ENCODE assay signal across 29 cellular contexts in the genomic region with DNA sequence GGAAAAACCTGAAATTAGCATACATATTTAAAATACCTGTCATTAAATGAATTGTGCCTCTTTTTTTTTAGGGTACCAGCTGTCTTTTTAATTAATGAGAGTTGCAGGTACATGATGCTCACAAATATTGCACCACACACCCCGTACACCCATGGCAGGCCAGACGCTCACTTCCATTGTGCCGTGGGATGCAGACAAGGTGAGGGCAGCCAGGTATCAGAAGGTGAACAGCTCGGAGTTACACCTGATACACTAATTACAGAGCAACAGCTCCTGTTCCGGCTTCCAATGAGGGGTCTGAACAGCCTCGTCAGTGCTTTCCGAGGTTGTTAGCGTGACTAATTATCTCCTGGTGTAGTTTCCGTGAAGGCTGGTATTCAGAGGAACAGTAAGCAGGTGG.
"Had no signal": no experiment of that assay in that cellular context is flagged by ENCODE, and none has a peak within 500 bp of the region (broad histone marks: within the 10 kb centered on the region; RNA-seq: fewer than 3 reads in every experiment).

No MANE protein-coding gene starts in this region.

- ATAC-seq: esophagus mucosa; foreskin keratinocyte; gastroesophageal sphincter; heart left ventricle; left colon; left ventricle myocardium superior; lower lobe of right lung; natural killer cell; pancreas; stimulated activated memory B cell treated with anti-CD40 and anti-IgM and Interleukin-4, amounts not matched to agents 10 μg/mL and 1 μg/mL and 100 μg/mL, for 72 hours; stimulated activated naive CD8-positive, alpha-beta T cell treated with anti-CD3 and anti-CD28 coated beads, Interleukin-15, Interleukin-2, amounts not matched to agents 100 U/mL and 50 U/mL, for 24 hours had no signal

- H3K27me3 ChIP-seq: dorsolateral prefrontal cortex, foreskin keratinocyte, gastroesophageal sphincter, neutrophil, pancreas, spleen, testis, tibial artery had no signal

- H3K27me3 Mint-ChIP-seq: stimulated activated memory B cell treated with anti-CD40 and anti-IgM and Interleukin-4, amounts not matched to agents 10 μg/mL and 1 μg/mL and 100 μg/mL, for 72 hours had no signal

- DNase-seq: dorsolateral prefrontal cortex; effector CD8-positive, alpha-beta T cell; endodermal cell; foreskin keratinocyte; heart left ventricle; hypothalamus; immature natural killer cell; islet precursor cell; kidney glomerular epithelial cell; left colon; left ventricle myocardium superior; lower lobe of right lung; natural killer cell; pancreas; retina; spleen; stimulated activated CD4-positive, alpha-beta T cell treated with anti-CD3 and anti-CD28 coated beads, Interleukin-4, amount 100 ng/mL, for 4 hours; stimulated activated naive CD8-positive, alpha-beta T cell treated with anti-CD3 and anti-CD28 coated beads, Interleukin-15, Interleukin-2, amounts not matched to agents 100 U/mL and 50 U/mL, for 24 hours; substantia nigra; testis; tibial artery had no signal

- H3K27ac Mint-ChIP-seq: endodermal cell; immature natural killer cell; natural killer cell; stimulated activated memory B cell treated with anti-CD40 and anti-IgM and Interleukin-4, amounts not matched to agents 10 μg/mL and 1 μg/mL and 100 μg/mL, for 72 hours; type B pancreatic cell had no signal

- H3K36me3 Mint-ChIP-seq: immature natural killer cell; natural killer cell; stimulated activated memory B cell treated with anti-CD40 and anti-IgM and Interleukin-4, amounts not matched to agents 10 μg/mL and 1 μg/mL and 100 μg/mL, for 72 hours; type B pancreatic cell had no signal

- H3K36me3 ChIP-seq: gastroesophageal sphincter, heart left ventricle, lower lobe of right lung, neutrophil, pancreas, spleen, tibial artery had no signal

- H3K9me3 ChIP-seq: gastroesophageal sphincter, heart left ventricle, lower lobe of right lung, neutrophil, pancreas, spleen, testis, tibial artery had no signal

- H3K4me3 ChIP-seq: gastroesophageal sphincter, heart left ventricle, lower lobe of right lung, pancreas, skin epidermis, spleen, testis, tibial artery had no signal

- H3K4me3 Mint-ChIP-seq: endodermal cell; immature natural killer cell; natural killer cell; neural crest cell; stimulated activated memory B cell treated with anti-CD40 and anti-IgM and Interleukin-4, amounts not matched to agents 10 μg/mL and 1 μg/mL and 100 μg/mL, for 72 hours; type B pancreatic cell had no signal

- H3K27ac ChIP-seq: dorsolateral prefrontal cortex, epithelial cell of prostate, foreskin keratinocyte, gastroesophageal sphincter, heart left ventricle, lower lobe of right lung, neutrophil, pancreas, skin epidermis, spleen, testis, tibial artery had no signal

- H3K4me1 ChIP-seq: foreskin keratinocyte, heart left ventricle, lower lobe of right lung, pancreas, spleen, tibial artery had no signal

- H3K9me3 Mint-ChIP-seq: endodermal cell, natural killer cell, neural crest cell, type B pancreatic cell had no signal

- H3K4me1 Mint-ChIP-seq: endodermal cell; immature natural killer cell; natural killer cell; neural crest cell; stimulated activated memory B cell treated with anti-CD40 and anti-IgM and Interleukin-4, amounts not matched to agents 10 μg/mL and 1 μg/mL and 100 μg/mL, for 72 hours had no signal
